ENCODE assay signal across 16 cellular contexts in the genomic region with DNA sequence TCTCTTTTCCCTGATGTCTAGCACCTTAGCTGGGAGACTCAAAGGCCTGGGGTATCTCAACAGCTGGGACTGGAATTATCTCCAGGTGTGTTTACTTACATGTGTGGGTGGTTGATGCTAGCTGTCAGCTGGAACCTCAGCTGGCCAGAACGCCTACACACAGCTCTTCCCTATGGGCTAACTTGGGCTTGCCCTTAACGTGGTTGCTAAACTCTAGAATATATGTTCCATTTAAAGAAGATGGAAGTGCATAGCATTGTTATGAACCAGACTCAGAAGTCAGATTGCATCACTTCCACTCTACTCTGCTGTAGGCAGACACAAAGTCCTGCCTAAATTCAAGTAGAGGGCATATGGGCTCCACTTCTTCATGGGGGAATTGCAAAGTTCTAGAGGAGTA. TPM values are rescaled to one million over a fixed set of nuclear protein-coding genes. Genes with fewer than 3 reads are reported as not detected.
DNase-seq lines count a peak whose midpoint lies in the region; ATAC-seq, FAIRE-seq and TF ChIP-seq lines count a peak whose summit lies in the region.
"Had no signal": no experiment of that assay in that cellular context is flagged by ENCODE, and none has a peak within 500 bp of the region (broad histone marks: within the 10 kb centered on the region; RNA-seq: fewer than 3 reads in every experiment).

No MANE protein-coding gene starts in this region.

- H3K4me3 ChIP-seq in bronchial epithelial cell (ENCODE audit: low read depth, low read length): no peak overlapping the region
- H3K4me3 ChIP-seq: right lobe of liver, vagina had no signal

- ATAC-seq in GM19023 (IDR thresholded peaks at IDR 0.05; ENCODE audit: unreplicated experiment) (peak; percentile 58), HG02840 (IDR thresholded peaks at IDR 0.05; ENCODE audit: low FRiP score, unreplicated experiment) (peak; percentile 44), foreskin keratinocyte (no peak), HG03457 (IDR thresholded peaks at IDR 0.05; ENCODE audit: unreplicated experiment) (no peak)
- ATAC-seq: PC-3, right lobe of liver had no signal

- FAIRE-seq in bronchial epithelial cell (lab: Jason Lieb, UNC): no peak

- H3K27me3 ChIP-seq in bronchial epithelial cell (ENCODE audit: control insufficient read depth, insufficient read depth, low read length) (no peaks in the 10 kb centered on the region), foreskin keratinocyte (no peaks in the 10 kb centered on the region)
- H3K27me3 ChIP-seq: right lobe of liver, vagina had no signal

- no peaks in the 10 kb centered on the region for H3K36me3 ChIP-seq in bronchial epithelial cell (ENCODE audit: control insufficient read depth, insufficient read depth, low read length)
- H3K36me3 ChIP-seq: right lobe of liver, vagina had no signal

- H3K27ac ChIP-seq in foreskin keratinocyte: no peak overlapping the region
- H3K27ac ChIP-seq: right lobe of liver, vagina had no signal

- no peak for TF ChIP-seq CTCF in bronchial epithelial cell (IDR thresholded peaks at IDR 0.05; ENCODE audit: insufficient read depth, low read length, severe bottlenecking)
- TF ChIP-seq CTCF in foreskin keratinocyte (conservative IDR thresholded peaks at IDR 0.05): no peak

- H3K4me1 ChIP-seq in foreskin keratinocyte: no peaks in the 10 kb centered on the region
- H3K4me1 ChIP-seq: right lobe of liver, vagina had no signal

- DNase-seq in AG08395 (ENCODE audit: low spot score): peak; percentile 3
- peak; percentile 43 for DNase-seq in bronchial epithelial cell (ENCODE audit: low read depth)
- DNase-seq in foreskin keratinocyte: no peak
- DNase-seq in C1 segment of cervical spinal cord (lab: John Stamatoyannopoulos, UW): no peak
- no peak for DNase-seq in SKM-1 (lab: John Stamatoyannopoulos, UW; ENCODE audit: unreplicated experiment)
- DNase-seq: activated naive CD8-positive, alpha-beta T cell treated with anti-CD3 and anti-CD28 coated beads for 36 hours; activated T-cell treated with anti-CD3 and anti-CD28 coated beads, Interleukin-2, amount 50 U/mL, for 1 hour; caudate nucleus; NCI-H1436 treated with DMSO at 0.1 percent for 48 hours; NCI-H446 treated with DMSO at 0.1 percent for 48 hours; PC-3; right lobe of liver had no signal

RNA-seq across cellular contexts. Expression of a gene that starts 29.3 kb away (rescaled TPM):
- total RNA-seq in bronchial epithelial cell (under 0.01 and 0.77 TPM in 2 replicates), foreskin keratinocyte (not detected in 2 replicates)
- polyA plus RNA-seq in foreskin keratinocyte: not detected in 2 replicates
- total RNA-seq: activated naive CD8-positive, alpha-beta T cell treated with anti-CD3 and anti-CD28 coated beads for 36 hours had no signal

Comparison
In these comparisons a context has a peak if more than half of its experiments do, and no peak if none do; other contexts are left out.
1. DNase-seq: peak in AG08395 (single experiment) and bronchial epithelial cell (single experiment); none in foreskin keratinocyte (0 of 2), C1 segment of cervical spinal cord (0 of 14) and SKM-1 (single experiment).
2. ATAC-seq: peak in GM19023 (single experiment) and HG02840 (single experiment); none in foreskin keratinocyte (single experiment) and HG03457 (single experiment).